In genomic region chr10:59907918-59908807, GRCh38 we compare ENCODE assay signal across 8 cellular contexts. TPM values are rescaled to one million over a fixed set of nuclear protein-coding genes. Genes with fewer than 3 reads are reported as not detected.
DNase-seq lines count a peak whose midpoint lies in the region; ATAC-seq, FAIRE-seq and TF ChIP-seq lines count a peak whose summit lies in the region.

No MANE protein-coding gene starts in this region.

- H3K4me2 ChIP-seq in neural cell (ENCODE audit: low read length): peak overlapping the region; percentile 1

- no peak overlapping the region for H2AFZ ChIP-seq in neural cell (ENCODE audit: low read depth, low read length)

- peaks cover 8% of the 10 kb centered on the region for H3K9me3 Mint-ChIP-seq in activated T-helper 1 cell treated with anti-CD3 and anti-CD28 coated beads, Interleukin-12 subunit alpha, Interleukin-12 subunit beta, Interleukin-2, Interleukin-4 antibody, amounts not matched to agents 30 ng/mL and 10 ng/mL and 1 ng/mL, durations not matched to agents 14 hours and 24 hours and 36 hours
- H3K9me3 Mint-ChIP-seq in type B pancreatic cell: peaks cover 3% of the 10 kb centered on the region

- TF ChIP-seq RAD21 in neural cell (conservative IDR thresholded peaks at IDR 0.05): no peak

- H3K79me2 ChIP-seq in neural cell (replicated peaks; ENCODE audit: insufficient read depth, low read length): peaks cover 28% of the 10 kb centered on the region

- H3K4me1 ChIP-seq in HAP-1: peaks cover 26% of the 10 kb centered on the region

- peak; percentile 84 to 91 for DNase-seq in HAP-1 (ENCODE audit: low spot score in 2 of 2)
- DNase-seq in NCI-H69 (lab: John Stamatoyannopoulos, UW): peak; percentile 81
- peak; percentile 44 for DNase-seq in activated T-helper 1 cell treated with anti-CD3 and anti-CD28 coated beads, Interleukin-12 subunit alpha, Interleukin-12 subunit beta, Interleukin-2, Interleukin-4 antibody, amounts not matched to agents 30 ng/mL and 10 ng/mL and 1 ng/mL, durations not matched to agents 14 hours and 24 hours and 36 hours (ENCODE audit: low spot score)
- peak; percentile 85 for DNase-seq in fibroblast of villous mesenchyme (ENCODE audit: low read depth)
- no peak for DNase-seq in type B pancreatic cell (ENCODE audit: extremely low spot score, unreplicated experiment)

- no peak overlapping the region for H3K27ac ChIP-seq in neural cell (ENCODE audit: low read length)

- peaks cover 44% of the 10 kb centered on the region for H3K4me1 Mint-ChIP-seq in activated T-helper 1 cell treated with anti-CD3 and anti-CD28 coated beads, Interleukin-12 subunit alpha, Interleukin-12 subunit beta, Interleukin-2, Interleukin-4 antibody, amounts not matched to agents 30 ng/mL and 10 ng/mL and 1 ng/mL, durations not matched to agents 14 hours and 24 hours and 36 hours (ENCODE audit: low read depth)
- H3K4me1 Mint-ChIP-seq in type B pancreatic cell (ENCODE audit: unreplicated experiment): peaks cover 48% of the 10 kb centered on the region

- FAIRE-seq in G401.6 (lab: Jason Lieb, UNC): peak; percentile 99

- H3F3A ChIP-seq in neural cell (ENCODE audit: insufficient read depth, low read length, poor library complexity, severe bottlenecking): no peaks in the 10 kb centered on the region

- no peak for TF ChIP-seq EP300 in neural cell (conservative IDR thresholded peaks at IDR 0.05; ENCODE audit: poor library complexity, severe bottlenecking)

- in situ Hi-C loops in HAP-1 (cut with MboI; ENCODE audit: low sequenced_read_pairs): no loop called here

- H3K9me3 ChIP-seq in HAP-1 (0 out of 2 replicates have a peak, but pooled peaks cover 1% of the 10 kb centered on the region), neural cell (ENCODE audit: low read length) (no peaks in the 10 kb centered on the region)

- H4K20me1 ChIP-seq in neural cell (ENCODE audit: insufficient read depth): peaks cover 3% of the 10 kb centered on the region

- no peak for TF ChIP-seq CTCF in fibroblast of villous mesenchyme (IDR thresholded peaks at IDR 0.05; ENCODE audit: insufficient read depth, low read depth, low read length)
- TF ChIP-seq CTCF in neural cell (IDR thresholded peaks at IDR 0.05; ENCODE audit: poor library complexity, severe bottlenecking): no peak
- TF ChIP-seq CTCF in type B pancreatic cell (conservative IDR thresholded peaks at IDR 0.05): no peak

- H3K27me3 ChIP-seq in HAP-1 (ENCODE audit: low read depth): no peaks in the 10 kb centered on the region
- H3K27me3 ChIP-seq in neural cell (ENCODE audit: insufficient read depth, low read depth, low read length): no peaks in the 10 kb centered on the region

- H3K27ac Mint-ChIP-seq in activated T-helper 1 cell treated with anti-CD3 and anti-CD28 coated beads, Interleukin-12 subunit alpha, Interleukin-12 subunit beta, Interleukin-2, Interleukin-4 antibody, amounts not matched to agents 30 ng/mL and 10 ng/mL and 1 ng/mL, durations not matched to agents 14 hours and 24 hours and 36 hours: peak overlapping the region; percentile 98
- peak overlapping the region; percentile 94 for H3K27ac Mint-ChIP-seq in type B pancreatic cell

- intact Hi-C loops in activated T-helper 1 cell treated with anti-CD3 and anti-CD28 coated beads, Interleukin-12 subunit alpha, Interleukin-12 subunit beta, Interleukin-2, Interleukin-4 antibody, amounts not matched to agents 30 ng/mL and 10 ng/mL and 1 ng/mL, durations not matched to agents 14 hours and 24 hours and 36 hours (cut with micrococcal nuclease): loop anchor here (1.0 to 10.0 kb wide), 11 partner anchors 43 to 1997 kb away; partner anchors contain the start of genes ARID5B, CISD1, IPMK and SLC16A9

- no peaks in the 10 kb centered on the region for H3K9me2 ChIP-seq in neural cell (ENCODE audit: insufficient read depth, low read length)

- no peak overlapping the region for H3K9ac ChIP-seq in neural cell (ENCODE audit: low read length)

- ATAC-seq in HG03521 (IDR thresholded peaks at IDR 0.05; ENCODE audit: unreplicated experiment): no peak

- H3K4me3 Mint-ChIP-seq in activated T-helper 1 cell treated with anti-CD3 and anti-CD28 coated beads, Interleukin-12 subunit alpha, Interleukin-12 subunit beta, Interleukin-2, Interleukin-4 antibody, amounts not matched to agents 30 ng/mL and 10 ng/mL and 1 ng/mL, durations not matched to agents 14 hours and 24 hours and 36 hours: peak overlapping the region; percentile 89
- peak overlapping the region; percentile 100 for H3K4me3 Mint-ChIP-seq in type B pancreatic cell

- peaks cover 20% of the 10 kb centered on the region for H3K36me3 Mint-ChIP-seq in activated T-helper 1 cell treated with anti-CD3 and anti-CD28 coated beads, Interleukin-12 subunit alpha, Interleukin-12 subunit beta, Interleukin-2, Interleukin-4 antibody, amounts not matched to agents 30 ng/mL and 10 ng/mL and 1 ng/mL, durations not matched to agents 14 hours and 24 hours and 36 hours (ENCODE audit: low read depth)
- H3K36me3 Mint-ChIP-seq in type B pancreatic cell: peaks cover under 1% of the 10 kb centered on the region

- peaks cover 2% of the 10 kb centered on the region for H3K27me3 Mint-ChIP-seq in activated T-helper 1 cell treated with anti-CD3 and anti-CD28 coated beads, Interleukin-12 subunit alpha, Interleukin-12 subunit beta, Interleukin-2, Interleukin-4 antibody, amounts not matched to agents 30 ng/mL and 10 ng/mL and 1 ng/mL, durations not matched to agents 14 hours and 24 hours and 36 hours (ENCODE audit: insufficient read depth)
- no peaks in the 10 kb centered on the region for H3K27me3 Mint-ChIP-seq in type B pancreatic cell

- no peaks in the 10 kb centered on the region for H3K36me3 ChIP-seq in HAP-1 (replicated peaks)
- H3K36me3 ChIP-seq in neural cell (ENCODE audit: insufficient read depth, low read length): no peaks in the 10 kb centered on the region

- H3K4me3 ChIP-seq in HAP-1 (peak overlapping the region; percentile 10), fibroblast of villous mesenchyme (ENCODE audit: low read depth, low read length) (peak overlapping the region; percentile 59), neural cell (ENCODE audit: low read length) (peak overlapping the region; percentile 54)

TF ChIP-seq in neural cell, 6 proteins besides CTCF, POLR2A, EP300 and RAD21:
- no peak for TF ChIP-seq EZH2 (IDR thresholded peaks at IDR 0.05; ENCODE audit: borderline replicate concordance, insufficient read depth, low read length, poor library complexity, severe bottlenecking)
- no peak for TF ChIP-seq SMC3 (conservative IDR thresholded peaks at IDR 0.05; ENCODE audit: poor library complexity)
- no peak for TF ChIP-seq MXI1 (conservative IDR thresholded peaks at IDR 0.05; ENCODE audit: poor library complexity, severe bottlenecking)
- no peak for TF ChIP-seq TAF1 (IDR thresholded peaks at IDR 0.05; ENCODE audit: low read depth)
- TF ChIP-seq POLR2AphosphoS5 (IDR thresholded peaks at IDR 0.05): no peak
- no peak for TF ChIP-seq REST (IDR thresholded peaks at IDR 0.05; ENCODE audit: borderline replicate concordance)

RNA-seq across cellular contexts. Expression of gene CCDC6, which starts 1.8 kb away (rescaled TPM):
- total RNA-seq in activated T-helper 1 cell treated with anti-CD3 and anti-CD28 coated beads, Interleukin-12 subunit alpha, Interleukin-12 subunit beta, Interleukin-2, Interleukin-4 antibody, amounts not matched to agents 30 ng/mL and 10 ng/mL and 1 ng/mL, durations not matched to agents 14 hours and 24 hours and 36 hours: 97.6 and 103 TPM in 2 replicates
- total RNA-seq in fibroblast of villous mesenchyme: 33.5 and 52.2 TPM in 2 replicates
- 20.1 and 20.4 TPM in 2 replicates for polyA plus RNA-seq in neural cell
- 52.1 and 62.3 TPM in 2 replicates for polyA minus RNA-seq in neural cell
- 55.4 and 75.1 TPM in 2 replicates for total RNA-seq in type B pancreatic cell (ENCODE audit: low replicate concordance)
